In genomic region chr1:230544758-230545157, GRCh38 we compare ENCODE assay signal across 23 cellular contexts.
DNase-seq lines count a peak whose midpoint lies in the region; ATAC-seq, FAIRE-seq and TF ChIP-seq lines count a peak whose summit lies in the region.
"Had no signal": no experiment of that assay in that cellular context is flagged by ENCODE, and none has a peak within 500 bp of the region (broad histone marks: within the 10 kb centered on the region; RNA-seq: fewer than 3 reads in every experiment).

No MANE protein-coding gene starts in this region.

- H3K79me2 ChIP-seq in astrocyte (ENCODE audit: insufficient read depth, low read length): no peaks in the 10 kb centered on the region

- H3K36me3 Mint-ChIP-seq in astrocyte (ENCODE audit: low read depth, unreplicated experiment): no peaks in the 10 kb centered on the region
- H3K36me3 Mint-ChIP-seq: CD4-positive, alpha-beta memory T cell had no signal

- ATAC-seq in A549: no peak

- H3K4me1 Mint-ChIP-seq in astrocyte (ENCODE audit: low read depth, unreplicated experiment): peaks cover 44% of the 10 kb centered on the region
- H3K4me1 Mint-ChIP-seq: CD4-positive, alpha-beta memory T cell had no signal

- no peak for TF ChIP-seq POLR2A in A549 (IDR thresholded peaks at IDR 0.05; ENCODE audit: low read length)
- no peak for TF ChIP-seq POLR2A in esophagus muscularis mucosa (IDR thresholded peaks at IDR 0.05; ENCODE audit: low read depth)

- no peak overlapping the region for H2AFZ ChIP-seq in astrocyte (ENCODE audit: low read depth, low read length)

- no peak for TF ChIP-seq EP300 in A549 (IDR thresholded peaks at IDR 0.05)
- no peak for TF ChIP-seq EP300 in esophagus muscularis mucosa (IDR thresholded peaks at IDR 0.05)

- H3K4me3 ChIP-seq in A549 (no peak overlapping the region), astrocyte (ENCODE audit: insufficient read depth, low read depth, low read length) (no peak overlapping the region), esophagus muscularis mucosa (no peak overlapping the region)
- H3K4me3 ChIP-seq: HAP-1 had no signal

- H4K20me1 ChIP-seq in astrocyte (ENCODE audit: insufficient read depth, low read length): no peaks in the 10 kb centered on the region

- H3K4me3 Mint-ChIP-seq in astrocyte (ENCODE audit: unreplicated experiment): no peak overlapping the region
- H3K4me3 Mint-ChIP-seq: CD4-positive, alpha-beta memory T cell; HFFc6 had no signal

- H3K4me2 ChIP-seq in A549: no peak overlapping the region
- H3K4me2 ChIP-seq in astrocyte (ENCODE audit: low read length): no peak overlapping the region

- H3K27me3 ChIP-seq in astrocyte (ENCODE audit: insufficient read depth, low read length): peaks cover 53% of the 10 kb centered on the region
- H3K27me3 ChIP-seq in esophagus muscularis mucosa: peaks cover 0 to 6% (median 0%) of the 10 kb centered on the region in 4 donors

- peaks cover 7% of the 10 kb centered on the region for H3K27me3 Mint-ChIP-seq in astrocyte (ENCODE audit: low read depth, unreplicated experiment)

- DNase-seq in DMS53 (lab: John Stamatoyannopoulos, UW): peak; percentile 7
- no peak for DNase-seq in DMS53 treated with DMSO at 0.1 percent for 48 hours (lab: John Stamatoyannopoulos, UW; ENCODE audit: unreplicated experiment)
- DNase-seq in A549 (ENCODE audit: low read depth in 1 of 2, low spot score in 1 of 2): no peak
- no peak for DNase-seq in astrocyte (ENCODE audit: low read depth)
- peak; percentile 39 for DNase-seq in esophagus muscularis mucosa (ENCODE audit: extremely low spot score)
- DNase-seq in GF-D8 (lab: John Stamatoyannopoulos, UW): no peak
- DNase-seq in RWPE1 (ENCODE audit: low spot score): no peak
- no peak for DNase-seq in activated gamma-delta T cell (lab: John Stamatoyannopoulos, UW)
- DNase-seq: C1 segment of cervical spinal cord; Calu3; CD4-positive, alpha-beta memory T cell; COR-L47; DMS79; EL; GDM1; GOT3; HFFc6 had no signal

- TF ChIP-seq CTCF in A549 (IDR thresholded peaks at IDR 0.05) (no peak), astrocyte (IDR thresholded peaks at IDR 0.05; ENCODE audit: insufficient read depth, low read depth, low read length) (no peak), esophagus muscularis mucosa (IDR thresholded peaks at IDR 0.05) (no peak), RWPE1 (conservative IDR thresholded peaks at IDR 0.05; ENCODE audit: low read depth) (no peak)

- no peak for FAIRE-seq in A549 (lab: Jason Lieb, UNC)
- no peak for FAIRE-seq in astrocyte (lab: Jason Lieb, UNC)
- FAIRE-seq: A204.1, GM12891, GM18507, H54 had no signal

- POLR2A ChIA-PET in A549 (lab: Yijun Ruan, JAX) (no interaction called here), RWPE1 (lab: Yijun Ruan, JAX; ENCODE audit: low non-redundant PET) (no interaction called here)

- H3K4me1 ChIP-seq in A549 (no peaks in the 10 kb centered on the region), astrocyte (ENCODE audit: insufficient read depth, low read length) (peaks cover 3% of the 10 kb centered on the region), esophagus muscularis mucosa (no peaks in the 10 kb centered on the region)
- H3K4me1 ChIP-seq: HAP-1 had no signal

- no peak for TF ChIP-seq RAD21 in A549 (conservative IDR thresholded peaks at IDR 0.05 in 1 of 2, IDR thresholded peaks at IDR 0.05 in 1 of 2)

- CTCF ChIA-PET in A549 (lab: Yijun Ruan, JAX) (no interaction called here), RWPE1 (lab: Yijun Ruan, JAX) (no interaction called here)

- H3K27ac Mint-ChIP-seq in astrocyte (ENCODE audit: unreplicated experiment): peak overlapping the region; percentile 1
- H3K27ac Mint-ChIP-seq: CD4-positive, alpha-beta memory T cell; HFFc6 had no signal

- H3K36me3 ChIP-seq in astrocyte (ENCODE audit: insufficient read depth, low read length) (no peaks in the 10 kb centered on the region), esophagus muscularis mucosa (no peaks in the 10 kb centered on the region)
- H3K36me3 ChIP-seq: HAP-1 had no signal

- H3K27ac ChIP-seq in A549 (0 out of 6 replicates have a peak overlapping the region, but pooled peaks of 1 of the 2 experiments have one; percentile 30), astrocyte (ENCODE audit: low read depth, low read length) (no peak overlapping the region), esophagus muscularis mucosa (replicated peaks in 1 of 4) (no peak overlapping the region), RWPE1 (no peak overlapping the region)
- H3K27ac ChIP-seq: 22Rv1 had no signal

- intact Hi-C loops in esophagus muscularis mucosa (cut with DNase I): no loop called here

- H3K9me3 Mint-ChIP-seq in astrocyte (ENCODE audit: unreplicated experiment): peaks cover 3% of the 10 kb centered on the region

- H3K9ac ChIP-seq in astrocyte (ENCODE audit: low read length): no peak overlapping the region

- H3K9me3 ChIP-seq in A549 (no peaks in the 10 kb centered on the region), astrocyte (ENCODE audit: insufficient read depth, low read depth, low read length) (peaks cover 2% of the 10 kb centered on the region), esophagus muscularis mucosa (no peaks in the 10 kb centered on the region)
- H3K9me3 ChIP-seq: HAP-1 had no signal

TF ChIP-seq in A549, 52 proteins besides CTCF, POLR2A, EP300 and RAD21:
- TF ChIP-seq MAFK (IDR thresholded peaks at IDR 0.05; ENCODE audit: partially characterized antibody): peak; percentile 69
- TF ChIP-seq ZSCAN20 (CRISPR knock-in tag; IDR thresholded peaks at IDR 0.05): no peak
- TF ChIP-seq NFE2L2 (conservative IDR thresholded peaks at IDR 0.05; ENCODE audit: low read length): peak; percentile 80

Comparison
In these comparisons a context has a peak if more than half of its experiments do, and no peak if none do; other contexts are left out.
1. DNase-seq: peak in DMS53 (single experiment) and esophagus muscularis mucosa (single experiment); none in DMS53 treated with DMSO at 0.1 percent for 48 hours (single experiment), A549 (0 of 2), astrocyte (single experiment), GF-D8 (single experiment), RWPE1 (single experiment) and activated gamma-delta T cell (single experiment).